In genomic region chr2:178479758-178480226, GRCh38 we compare ENCODE assay signal across 8 cellular contexts. TPM values are rescaled to one million over a fixed set of nuclear protein-coding genes. Genes with fewer than 3 reads are reported as not detected.
DNase-seq lines count a peak whose midpoint lies in the region; ATAC-seq, FAIRE-seq and TF ChIP-seq lines count a peak whose summit lies in the region.

No MANE protein-coding gene starts in this region.

- BruUV-seq in A673 (replicated peaks; lab: Mats Ljungman, UMichigan) (no TSS peak), IMR-90 (replicated peaks; lab: Mats Ljungman, UMichigan) (no TSS peak)

- no peaks in the 10 kb centered on the region for H3K9me3 ChIP-seq in A673 (ENCODE audit: low read depth, low read length, poor library complexity, severe bottlenecking)
- H3K9me3 ChIP-seq in IMR-90 (ENCODE audit: control insufficient read depth, insufficient read depth, low read length), result no peaks in the 10 kb centered on the region
- no peaks in the 10 kb centered on the region for H3K9me3 ChIP-seq in mononuclear cell (ENCODE audit: low read depth, low read length)

- ATAC-seq in IMR-90 (ENCODE audit: low read depth), result no peak
- no peak for ATAC-seq in GM18870 (IDR thresholded peaks at IDR 0.05; ENCODE audit: unreplicated experiment)
- no peak for ATAC-seq in HG03097 (IDR thresholded peaks at IDR 0.05; ENCODE audit: low FRiP score, unreplicated experiment)

- H2AFZ ChIP-seq in IMR-90 (replicated peaks; ENCODE audit: low read length, poor library complexity), result peak overlapping the region; percentile 84

- peak overlapping the region; percentile 52 for H3K4me2 ChIP-seq in IMR-90 (ENCODE audit: low read depth, low read length)

- peaks cover 34% of the 10 kb centered on the region for H3K4me1 ChIP-seq in A673 (ENCODE audit: insufficient read depth, low read length, poor library complexity, severe bottlenecking)
- H3K4me1 ChIP-seq in IMR-90 (ENCODE audit: control insufficient read depth, insufficient read depth, low read length), result peaks cover 8% of the 10 kb centered on the region
- peaks cover 42% of the 10 kb centered on the region for H3K4me1 ChIP-seq in mononuclear cell (ENCODE audit: insufficient read depth, low read length)

- POLR2A ChIA-PET in A673 (lab: Charles Lee; ENCODE audit: low non-redundant PET), result no interaction called here
- POLR2A ChIA-PET in IMR-90 (lab: Charles Lee; ENCODE audit: unreplicated experiment), result no interaction called here

- peak overlapping the region; percentile 79 for H3K27ac ChIP-seq in A673 (ENCODE audit: low read depth, low read length, poor library complexity, severe bottlenecking)
- peak overlapping the region; percentile 74; the same call in 1 of the 2 replicates for H3K27ac ChIP-seq in IMR-90 (ENCODE audit: insufficient read depth, low read length)

- H3K27me3 ChIP-seq in A673 (replicated peaks; ENCODE audit: insufficient read depth, low read depth, low read length, poor library complexity) (no peaks in the 10 kb centered on the region), IMR-90 (ENCODE audit: control insufficient read depth, insufficient read depth, low read length) (no peaks in the 10 kb centered on the region), bronchial epithelial cell (ENCODE audit: control insufficient read depth, insufficient read depth, low read length) (no peaks in the 10 kb centered on the region), mononuclear cell (ENCODE audit: insufficient read depth, low read length) (no peaks in the 10 kb centered on the region)

- H3K36me3 ChIP-seq in A673 (ENCODE audit: insufficient read depth, low read length, poor library complexity, severe bottlenecking) (no peaks in the 10 kb centered on the region), IMR-90 (ENCODE audit: control insufficient read depth, insufficient read depth, low read length) (no peaks in the 10 kb centered on the region), bronchial epithelial cell (ENCODE audit: control insufficient read depth, insufficient read depth, low read length) (no peaks in the 10 kb centered on the region)

- H3K23ac ChIP-seq in IMR-90 (ENCODE audit: low read depth, low read length), result no peak overlapping the region

- no peak overlapping the region for H2BK20ac ChIP-seq in IMR-90 (ENCODE audit: low read depth, low read length)

- CTCF ChIA-PET in A673 (lab: Charles Lee) (no interaction called here), IMR-90 (lab: Yijun Ruan, JAX) (interaction anchor here (0.5 kb wide), 1 partner anchor 35 kb away, joined by 7 read pairs; no protein-coding TSS in a partner anchor)

- H3K79me1 ChIP-seq in IMR-90 (ENCODE audit: low read depth in 1 of 2, low read length in 2 of 2), result peaks cover 18 to 44% of the 10 kb centered on the region in 2 experiments

- dilution Hi-C loops in IMR-90 (cut with HindIII; ENCODE audit: low sequenced_read_pairs, unreplicated experiment), result no loop called here

- FAIRE-seq in bronchial epithelial cell (lab: Jason Lieb, UNC) (no peak), H54 (lab: Jason Lieb, UNC) (no peak)

- no peak overlapping the region for H2BK15ac ChIP-seq in IMR-90 (ENCODE audit: low read depth, low read length)

- no peak overlapping the region for H4K91ac ChIP-seq in IMR-90 (ENCODE audit: insufficient read depth, low read depth, low read length)

- intact Hi-C loops in A673 (cut with micrococcal nuclease; ENCODE audit: unreplicated experiment), result loop anchor here (5.0 kb wide), 1 partner anchor 1528 kb away; the partner anchor contains the start of gene CWC22
- intact Hi-C loops in IMR-90 (cut with micrococcal nuclease), result no loop called here

- peak overlapping the region; percentile 86 to 92 for H4K8ac ChIP-seq in IMR-90 (ENCODE audit: low read depth in 2 of 2, low read length in 2 of 2)

- in situ Hi-C loops in IMR-90 (cut with MboI; ENCODE audit: low sequenced_read_pairs), result no loop called here
- in situ Hi-C loops in G401 (cut with HindIII; ENCODE audit: low sequenced_read_pairs), result no loop called here

- WGBS in IMR-90 (ENCODE audit: extremely low coverage in 2 of 2, insufficient read length in 1 of 2), 2 experiments, result no CpG with 5 or more reads among the region's 19 CpGs

- no peak overlapping the region for H3K56ac ChIP-seq in IMR-90 (ENCODE audit: extremely low read depth, insufficient read depth, low read length)

- TF ChIP-seq POLR2A in IMR-90 (IDR thresholded peaks at IDR 0.05; ENCODE audit: low read depth, low read length) (no peak), H54 (IDR thresholded peaks at IDR 0.05; ENCODE audit: low read depth, low read length) (no peak)

- peak overlapping the region; percentile 40 for H3K9ac ChIP-seq in IMR-90 (ENCODE audit: low read depth, low read length)

- H4K20me1 ChIP-seq in IMR-90 (ENCODE audit: insufficient read depth, low read length), result peaks cover 26% of the 10 kb centered on the region

- peak overlapping the region; percentile 22; the same call in 1 of the 2 replicates for H3K4ac ChIP-seq in IMR-90 (ENCODE audit: low read depth, low read length)

- TF ChIP-seq CTCF in A673 (conservative IDR thresholded peaks at IDR 0.05; ENCODE audit: low read depth, low read length) (no peak), IMR-90 (conservative IDR thresholded peaks at IDR 0.05; ENCODE audit: low read depth, low read length) (no peak), bronchial epithelial cell (IDR thresholded peaks at IDR 0.05; ENCODE audit: insufficient read depth, low read length, severe bottlenecking) (no peak)

- H2AK9ac ChIP-seq in IMR-90 (replicated peaks; ENCODE audit: low read depth, low read length, poor library complexity), result no peak overlapping the region

- no peak for DNase-seq in A673 (ENCODE audit: low spot score)
- DNase-seq in IMR-90, result no peak
- no peak for DNase-seq in bronchial epithelial cell (ENCODE audit: low read depth)
- DNase-seq in G401 (ENCODE audit: low spot score), result no peak
- no peak for DNase-seq in H54 (ENCODE audit: insufficient read length, low spot score)

- no peak overlapping the region for H3K14ac ChIP-seq in IMR-90 (replicated peaks; ENCODE audit: low read depth, low read length)

- no peak overlapping the region for H3K18ac ChIP-seq in IMR-90 (ENCODE audit: low read depth, low read length)

- H2AK5ac ChIP-seq in IMR-90 (ENCODE audit: low read depth, low read length), result no peak overlapping the region

- H3K9me1 ChIP-seq in IMR-90 (ENCODE audit: insufficient read depth, low read length), result peaks cover 10% of the 10 kb centered on the region

- peak overlapping the region; percentile 76 for H3K4me3 ChIP-seq in A673 (ENCODE audit: low read depth, low read length, poor library complexity, severe bottlenecking)
- H3K4me3 ChIP-seq in IMR-90 (ENCODE audit: insufficient read depth, low read depth, low read length), result peak overlapping the region; percentile 21; the same call in 1 of the 2 replicates
- H3K4me3 ChIP-seq in bronchial epithelial cell (ENCODE audit: low read depth, low read length), result peak overlapping the region; percentile 61
- H3K4me3 ChIP-seq in mononuclear cell (ENCODE audit: low read length), result peak overlapping the region; percentile 59

- no peak overlapping the region for H2BK120ac ChIP-seq in IMR-90 (ENCODE audit: low read depth, low read length)

- H2BK5ac ChIP-seq in IMR-90 (ENCODE audit: low read depth, low read length, poor library complexity, severe bottlenecking), result peak overlapping the region; percentile 51

- TF ChIP-seq RAD21 in IMR-90 (IDR thresholded peaks at IDR 0.05; ENCODE audit: low read length), result no peak

- peak overlapping the region; percentile 67 for H4K5ac ChIP-seq in IMR-90 (ENCODE audit: low read depth, low read length)

TF ChIP-seq in IMR-90, 13 proteins besides CTCF, POLR2A, EP300 and RAD21 (continues in another document):
- TF ChIP-seq RFX5 (IDR thresholded peaks at IDR 0.05; ENCODE audit: low read depth, low read length) (no peak), CHD1 (IDR thresholded peaks at IDR 0.05; ENCODE audit: low read depth, low read length) (no peak), RCOR1 (IDR thresholded peaks at IDR 0.05; ENCODE audit: insufficient replicate concordance, low read length) (no peak), SMC3 (IDR thresholded peaks at IDR 0.05; ENCODE audit: low read depth, low read length) (no peak), MAFK (IDR thresholded peaks at IDR 0.05; ENCODE audit: low read depth, low read length) (no peak), CEBPB (IDR thresholded peaks at IDR 0.05; ENCODE audit: low read depth, low read length) (no peak), MXI1 (IDR thresholded peaks at IDR 0.05; ENCODE audit: borderline replicate concordance, low read depth, low read length) (no peak), BHLHE40 (IDR thresholded peaks at IDR 0.05; ENCODE audit: low read depth, low read length) (no peak), NFE2L2 (IDR thresholded peaks at IDR 0.05; ENCODE audit: low read depth, low read length) (no peak)

RNA-seq across cellular contexts. Expression of gene PLEKHA3, which starts 0.5 kb away (rescaled TPM):
- total RNA-seq in A673 (2021) (26.6 and 27.0 TPM in 2 replicates), IMR-90 (2012; rRNA removed) (3.9 and 5.0 TPM in 2 replicates), bronchial epithelial cell (4.7 and 5.5 TPM in 2 replicates), mononuclear cell (17.6 TPM)
- 5.5 and 9.6 TPM in 2 replicates for polyA plus RNA-seq in IMR-90 (2012; rRNA removed)
- 0.99 and 1.9 TPM in 2 replicates for polyA plus RNA-seq in IMR-90 (2012; cell fraction: cytosol; rRNA removed)
- polyA plus RNA-seq in IMR-90 (2012; cell fraction: nucleus; rRNA removed; ENCODE audit: low replicate concordance), result 0.47 and 3.1 TPM in 2 replicates
- total RNA-seq in G401 (2014; rRNA removed; shearing (Covaris generic)), result 7.5 and 23.0 TPM in 2 replicates

RNA-seq across cellular contexts. Expression of gene FKBP7, which starts 1.4 kb away (rescaled TPM):
- total RNA-seq in A673 (2021) (17.1 and 18.4 TPM in 2 replicates), IMR-90 (2012; rRNA removed) (32.6 and 36.9 TPM in 2 replicates), bronchial epithelial cell (0.64 and 1.3 TPM in 2 replicates), mononuclear cell (0.21 TPM)
- 51.0 and 53.3 TPM in 2 replicates for polyA plus RNA-seq in IMR-90 (2012; rRNA removed)
- 8.0 and 13.7 TPM in 2 replicates for polyA plus RNA-seq in IMR-90 (2012; cell fraction: cytosol; rRNA removed)
- 1.3 and 11.6 TPM in 2 replicates for polyA plus RNA-seq in IMR-90 (2012; cell fraction: nucleus; rRNA removed; ENCODE audit: low replicate concordance)
- total RNA-seq in G401 (2014; rRNA removed; shearing (Covaris generic)), result 11.0 and 13.5 TPM in 2 replicates

RNA-seq across cellular contexts. Expression of gene PJVK, which starts 28.6 kb away (rescaled TPM):
- total RNA-seq in A673 (2021) (1.9 and 2.3 TPM in 2 replicates), IMR-90 (2012; rRNA removed) (0.28 and 0.72 TPM in 2 replicates), bronchial epithelial cell (1.2 and 2.4 TPM in 2 replicates), mononuclear cell (1.2 TPM)
- polyA plus RNA-seq in IMR-90 (2012; rRNA removed), result 1.9 and 2.4 TPM in 2 replicates
- 0.04 and 0.09 TPM in 2 replicates for polyA plus RNA-seq in IMR-90 (2012; cell fraction: cytosol; rRNA removed)
- polyA plus RNA-seq in IMR-90 (2012; cell fraction: nucleus; rRNA removed; ENCODE audit: low replicate concordance), result 2.8 and 24.7 TPM in 2 replicates
- total RNA-seq in G401 (2014; rRNA removed; shearing (Covaris generic)), result 0.98 and 3.4 TPM in 2 replicates

RNA-seq across cellular contexts. Expression of gene PRKRA, which starts 28.8 kb away (rescaled TPM):
- total RNA-seq in A673 (2021) (62.6 and 66.4 TPM in 2 replicates), IMR-90 (2012; rRNA removed) (53.6 and 55.5 TPM in 2 replicates), bronchial epithelial cell (42.6 and 45.5 TPM in 2 replicates), mononuclear cell (89.5 TPM)
- 39.5 and 41.7 TPM in 2 replicates for polyA plus RNA-seq in IMR-90 (2012; rRNA removed)
- 9.7 and 29.0 TPM in 2 replicates for polyA plus RNA-seq in IMR-90 (2012; cell fraction: cytosol; rRNA removed)
- 29.1 and 41.4 TPM in 2 replicates for polyA plus RNA-seq in IMR-90 (2012; cell fraction: nucleus; rRNA removed; ENCODE audit: low replicate concordance)
- 72.1 and 77.8 TPM in 2 replicates for total RNA-seq in G401 (2014; rRNA removed; shearing (Covaris generic))

Comparison
In these comparisons a context has a peak if more than half of its experiments do, and no peak if none do; other contexts are left out.
1. H3K4me3 ChIP-seq: peak in every context shown above with its lines; median percentile 76 in A673; 61 in bronchial epithelial cell; 59 in mononuclear cell; 21 in IMR-90.